ENCODE assay signal across 13 cellular contexts in the genomic region with DNA sequence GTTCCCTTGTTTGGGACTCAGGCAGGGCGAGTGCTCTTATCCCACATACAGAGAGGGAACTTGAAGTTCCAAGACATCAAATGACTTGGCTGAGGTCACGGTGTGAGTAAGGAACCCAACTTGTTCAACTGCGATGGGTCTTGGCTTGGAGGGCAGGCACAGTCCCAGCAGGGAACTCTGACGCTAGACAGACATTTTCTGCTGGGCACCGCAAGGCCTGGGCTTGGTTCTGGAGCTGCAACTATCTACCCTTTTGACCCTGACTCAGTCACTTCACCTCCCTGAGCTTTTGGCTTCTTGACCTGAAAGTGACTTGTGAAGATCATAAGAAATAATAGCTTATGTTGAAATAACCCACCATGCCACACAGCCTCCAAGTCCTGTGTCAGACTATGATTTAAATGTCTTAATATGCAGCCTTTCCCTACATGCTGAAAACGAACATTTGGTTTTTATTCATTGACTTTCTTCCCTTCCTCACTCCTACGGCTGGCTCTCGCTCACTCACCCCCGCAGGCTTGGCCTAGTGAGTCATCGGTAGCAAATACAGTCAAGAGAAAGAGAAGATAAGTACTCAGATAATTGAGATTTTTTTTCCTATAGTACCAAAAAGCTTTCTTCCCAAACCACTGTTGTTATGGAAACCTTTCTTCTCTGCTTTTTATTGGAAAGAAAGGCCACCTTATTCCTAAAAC.
DNase-seq lines count a peak whose midpoint lies in the region; ATAC-seq and TF ChIP-seq lines count a peak whose summit lies in the region.
"Had no signal": no experiment of that assay in that cellular context is flagged by ENCODE, and none has a peak within 500 bp of the region (broad histone marks: within the 10 kb centered on the region; RNA-seq: fewer than 3 reads in every experiment).

No MANE protein-coding gene starts in this region.

- peak overlapping the region; percentile 61 for H3K27ac ChIP-seq in left ventricle myocardium inferior (replicated peaks)
- H3K27ac ChIP-seq: parathyroid adenoma had no signal

- POLR2A ChIA-PET in activated CD4-positive, alpha-beta T cell treated with anti-CD3 and anti-CD28 coated beads, Interleukin-2, amount 10 ng/mL, durations not matched to agents 7 days and 5 days (lab: Charles Lee): no interaction called here

- ATAC-seq in GM21360 (IDR thresholded peaks at IDR 0.05; ENCODE audit: unreplicated experiment): no peak

- no peaks in the 10 kb centered on the region for H3K4me1 Mint-ChIP-seq in activated CD4-positive, alpha-beta T cell treated with anti-CD3 and anti-CD28 coated beads, Interleukin-2, amount 10 ng/mL, durations not matched to agents 7 days and 5 days

- no peak overlapping the region for H3K27ac Mint-ChIP-seq in activated CD4-positive, alpha-beta T cell treated with anti-CD3 and anti-CD28 coated beads, Interleukin-2, amount 10 ng/mL, durations not matched to agents 7 days and 5 days

- no peaks in the 10 kb centered on the region for H3K27me3 Mint-ChIP-seq in activated CD4-positive, alpha-beta T cell treated with anti-CD3 and anti-CD28 coated beads, Interleukin-2, amount 10 ng/mL, durations not matched to agents 7 days and 5 days
- H3K27me3 Mint-ChIP-seq: IgD-negative memory B cell had no signal

- H3K9me3 ChIP-seq in left ventricle myocardium inferior (replicated peaks): no peaks in the 10 kb centered on the region
- H3K9me3 ChIP-seq: esophagus squamous epithelium had no signal

- peaks cover 22% of the 10 kb centered on the region for H3K27me3 ChIP-seq in left ventricle myocardium inferior (ENCODE audit: low read depth)
- H3K27me3 ChIP-seq: esophagus squamous epithelium had no signal

- no peak overlapping the region for H3K4me3 Mint-ChIP-seq in activated CD4-positive, alpha-beta T cell treated with anti-CD3 and anti-CD28 coated beads, Interleukin-2, amount 10 ng/mL, durations not matched to agents 7 days and 5 days
- H3K4me3 Mint-ChIP-seq: IgD-negative memory B cell had no signal

- intact Hi-C loops in left ventricle myocardium inferior (cut with micrococcal nuclease): no loop called here
- intact Hi-C loops in posterior vena cava (cut with DNase I): no loop called here

- no peaks in the 10 kb centered on the region for H3K9me3 Mint-ChIP-seq in activated CD4-positive, alpha-beta T cell treated with anti-CD3 and anti-CD28 coated beads, Interleukin-2, amount 10 ng/mL, durations not matched to agents 7 days and 5 days

- CTCF ChIA-PET in activated CD4-positive, alpha-beta T cell treated with anti-CD3 and anti-CD28 coated beads, Interleukin-2, amount 10 ng/mL, durations not matched to agents 7 days and 5 days (lab: Charles Lee): interaction anchor here (0.6 kb wide), 1 partner anchor 258 kb away, joined by 3 read pairs; no protein-coding TSS in a partner anchor

- H3K36me3 Mint-ChIP-seq in activated CD4-positive, alpha-beta T cell treated with anti-CD3 and anti-CD28 coated beads, Interleukin-2, amount 10 ng/mL, durations not matched to agents 7 days and 5 days (ENCODE audit: low read depth): peaks cover 72% of the 10 kb centered on the region
- H3K36me3 Mint-ChIP-seq: IgD-negative memory B cell had no signal

- no peak overlapping the region for H3K4me3 ChIP-seq in left ventricle myocardium inferior
- H3K4me3 ChIP-seq: esophagus squamous epithelium had no signal

- peak; percentile 52 for DNase-seq in AG09319 (ENCODE audit: extremely low read depth, low read depth)
- DNase-seq in amniotic epithelial cell (ENCODE audit: low read depth): peak; percentile 14
- no peak for DNase-seq in left ventricle myocardium inferior
- DNase-seq in posterior vena cava (ENCODE audit: low spot score): peak; percentile 95
- no peak for DNase-seq in foreskin melanocyte
- no peak for DNase-seq in cerebellar nuclear complex (lab: John Stamatoyannopoulos, UW)
- DNase-seq in activated CD4-positive, alpha-beta T cell treated with anti-CD3 and anti-CD28 coated beads, Interleukin-2, amount 10 ng/mL, durations not matched to agents 7 days and 5 days: no peak
- DNase-seq: activated gamma-delta T cell treated with Interleukin-2 at 50 U/mL for 16 hours, esophagus squamous epithelium, NCI-H82 had no signal

- H3K4me1 ChIP-seq in left ventricle myocardium inferior: peaks cover 28% of the 10 kb centered on the region
- H3K4me1 ChIP-seq: parathyroid adenoma had no signal

- H3K36me3 ChIP-seq in left ventricle myocardium inferior: no peaks in the 10 kb centered on the region

- TF ChIP-seq CTCF in AG09319 (IDR thresholded peaks at IDR 0.05; ENCODE audit: low read depth, low read length): no peak
- TF ChIP-seq CTCF in left ventricle myocardium inferior (IDR thresholded peaks at IDR 0.05; ENCODE audit: borderline replicate concordance): no peak

Comparison
In these comparisons a context has a peak if more than half of its experiments do, and no peak if none do; other contexts are left out.
1. DNase-seq: peak in AG09319 (single experiment), amniotic epithelial cell (single experiment) and posterior vena cava (single experiment); none in left ventricle myocardium inferior (single experiment), foreskin melanocyte (single experiment), cerebellar nuclear complex (0 of 2) and activated CD4-positive, alpha-beta T cell treated with anti-CD3 and anti-CD28 coated beads, Interleukin-2, amount 10 ng/mL, durations not matched to agents 7 days and 5 days (single experiment).